Comparison of ENCODE assay signal across 29 cellular contexts in genomic region chr1:15330028-15330427, GRCh38.
DNase-seq lines count a peak whose midpoint lies in the region; ATAC-seq, FAIRE-seq and TF ChIP-seq lines count a peak whose summit lies in the region.
"Had no signal": no experiment of that assay in that cellular context is flagged by ENCODE, and none has a peak within 500 bp of the region (broad histone marks: within the 10 kb centered on the region; RNA-seq: fewer than 3 reads in every experiment).

No MANE protein-coding gene starts in this region.

- no peak overlapping the region for H3K27ac ChIP-seq in PC-3 (ENCODE audit: low read length)
- peak overlapping the region; percentile 15 for H3K27ac ChIP-seq in foreskin keratinocyte
- H3K27ac ChIP-seq: GM23248, PC-9 had no signal

- H3K27me3 ChIP-seq in PC-3 (ENCODE audit: low read length): no peaks in the 10 kb centered on the region
- no peaks in the 10 kb centered on the region for H3K27me3 ChIP-seq in bronchial epithelial cell (ENCODE audit: control insufficient read depth, insufficient read depth, low read length)
- no peaks in the 10 kb centered on the region for H3K27me3 ChIP-seq in foreskin keratinocyte
- H3K27me3 ChIP-seq: BE2C had no signal

- H3K36me3 ChIP-seq in PC-3 (ENCODE audit: low read depth, low read length) (no peaks in the 10 kb centered on the region), bronchial epithelial cell (ENCODE audit: control insufficient read depth, insufficient read depth, low read length) (no peaks in the 10 kb centered on the region)
- H3K36me3 ChIP-seq: BE2C had no signal

- no peaks in the 10 kb centered on the region for H3K4me1 ChIP-seq in PC-3 (ENCODE audit: insufficient read depth, low read length)
- H3K4me1 ChIP-seq in foreskin keratinocyte: no peaks in the 10 kb centered on the region
- H3K4me1 ChIP-seq: BE2C had no signal

- POLR2A ChIA-PET in PC-3 (lab: Charles Lee; ENCODE audit: unreplicated experiment): no interaction called here

- DNase-seq in DMS53 (lab: John Stamatoyannopoulos, UW) (peak; percentile 26), DMS53 treated with DMSO at 0.1 percent for 48 hours (lab: John Stamatoyannopoulos, UW; ENCODE audit: unreplicated experiment) (no peak), PC-3 (peak; percentile 44), bronchial epithelial cell (ENCODE audit: low read depth) (peak; percentile 88), foreskin keratinocyte (peak; percentile 86 to 89), GOT3 (lab: John Stamatoyannopoulos, UW) (no peak), SW480 (ENCODE audit: low spot score) (no peak)
- DNase-seq: 8988T; ACHN; BE2C; DMS79; EL; GDM1; GM23248; H9; NCI-H1092 treated with DMSO at 0.1 percent for 48 hours; NCI-H1436; NCI-H187; NCI-H2081 treated with DMSO at 0.1 percent for 48 hours; NCI-H2171 treated with DMSO at 0.1 percent for 48 hours; NCI-H345; NCI-H510A treated with DMSO at 0.1 percent for 48 hours; NCI-H774; NK-92 treated with Interleukin-12 subunit alpha and Interleukin-12 subunit beta, amount 100 ng/mL, for 24 hours; PC-9; SHP77 had no signal

- no peaks in the 10 kb centered on the region for H3F3A ChIP-seq in PC-3 (ENCODE audit: low read length, unreplicated experiment)

- intact Hi-C loops in PC-3 (cut with micrococcal nuclease): no loop called here

- no TSS peak for BruUV-seq in PC-3 (replicated peaks; lab: Mats Ljungman, UMichigan)

- H4K20me1 ChIP-seq in PC-3 (ENCODE audit: low read length): no peaks in the 10 kb centered on the region

- no peak for TF ChIP-seq CTCF in PC-3 (conservative IDR thresholded peaks at IDR 0.05; ENCODE audit: low read depth, low read length)
- TF ChIP-seq CTCF in bronchial epithelial cell (IDR thresholded peaks at IDR 0.05; ENCODE audit: insufficient read depth, low read length, severe bottlenecking): no peak
- TF ChIP-seq CTCF in foreskin keratinocyte (conservative IDR thresholded peaks at IDR 0.05): no peak

- H3K9me3 ChIP-seq in PC-3 (ENCODE audit: low read length): no peaks in the 10 kb centered on the region
- H3K9me3 ChIP-seq: BE2C had no signal

- no peaks in the 10 kb centered on the region for H3K9me2 ChIP-seq in PC-3 (replicated peaks; ENCODE audit: low read length)

- no peak overlapping the region for H2AFZ ChIP-seq in PC-3 (ENCODE audit: low read length)
- H2AFZ ChIP-seq: GM23248, PC-9 had no signal

- no peaks in the 10 kb centered on the region for H3K79me2 ChIP-seq in PC-3 (ENCODE audit: low read length)

- FAIRE-seq in bronchial epithelial cell (lab: Jason Lieb, UNC): no peak
- FAIRE-seq: GM12878, HepG2 had no signal

- H3K4me2 ChIP-seq in PC-3 (ENCODE audit: low read length): no peak overlapping the region
- H3K4me2 ChIP-seq: PC-9 had no signal

- H3K9ac ChIP-seq in PC-3 (ENCODE audit: low read length): no peak overlapping the region

- no peak overlapping the region for H3K4me3 ChIP-seq in PC-3 (ENCODE audit: low read length)
- no peak overlapping the region for H3K4me3 ChIP-seq in bronchial epithelial cell (ENCODE audit: low read depth, low read length)
- H3K4me3 ChIP-seq: GM12878, GM23248, PC-9 had no signal

- CTCF ChIA-PET in PC-3 (lab: Charles Lee): no interaction called here

- ATAC-seq in PC-3: 0 out of 2 replicates have a peak, but pooled peaks have one; percentile 45
- peak; percentile 77 for ATAC-seq in foreskin keratinocyte
- no peak for ATAC-seq in GM21619 (IDR thresholded peaks at IDR 0.05; ENCODE audit: unreplicated experiment)
- ATAC-seq: GM12878, HepG2 had no signal

Comparison
In these comparisons a context has a peak if more than half of its experiments do, and no peak if none do; other contexts are left out.
1. DNase-seq: peak in DMS53 (single experiment), PC-3 (single experiment), bronchial epithelial cell (single experiment) and foreskin keratinocyte (2 of 2); none in DMS53 treated with DMSO at 0.1 percent for 48 hours (single experiment), GOT3 (single experiment) and SW480 (single experiment).